ENCODE assay signal across 9 cellular contexts in genomic region chr14:50039734-50040400, GRCh38.
DNase-seq lines count a peak whose midpoint lies in the region; ATAC-seq and TF ChIP-seq lines count a peak whose summit lies in the region.
"Had no signal": no experiment of that assay in that cellular context is flagged by ENCODE, and none has a peak within 500 bp of the region (broad histone marks: within the 10 kb centered on the region; RNA-seq: fewer than 3 reads in every experiment).

No MANE protein-coding gene starts in this region.

- peak overlapping the region; percentile 87 for H3K27ac Mint-ChIP-seq in Calu3 (ENCODE audit: unreplicated experiment)
- peak overlapping the region; percentile 92 for H3K27ac Mint-ChIP-seq in central memory CD8-positive, alpha-beta T cell (ENCODE audit: low read depth)

- H3K36me3 Mint-ChIP-seq in Calu3 (ENCODE audit: insufficient read depth, unreplicated experiment), result no peaks in the 10 kb centered on the region
- H3K36me3 Mint-ChIP-seq in central memory CD8-positive, alpha-beta T cell (ENCODE audit: insufficient read depth), result peaks cover 10% of the 10 kb centered on the region

- H3K9me3 Mint-ChIP-seq in Calu3 (ENCODE audit: low read depth, unreplicated experiment), result no peaks in the 10 kb centered on the region
- no peaks in the 10 kb centered on the region for H3K9me3 Mint-ChIP-seq in central memory CD8-positive, alpha-beta T cell

- no peaks in the 10 kb centered on the region for H3K27me3 Mint-ChIP-seq in Calu3 (ENCODE audit: unreplicated experiment)
- no peaks in the 10 kb centered on the region for H3K27me3 Mint-ChIP-seq in central memory CD8-positive, alpha-beta T cell

- intact Hi-C loops in Calu3 (cut with micrococcal nuclease; ENCODE audit: unreplicated experiment), result loop anchor here (5.0 kb wide), 1 partner anchor 62 kb away; no protein-coding TSS in a partner anchor

- DNase-seq in Calu3, result peak; percentile 31
- DNase-seq in NCI-H226, result peak; percentile 69
- DNase-seq in central memory CD8-positive, alpha-beta T cell (ENCODE audit: low spot score in 2 of 2), result no peak
- peak; percentile 18 for DNase-seq in occipital lobe (lab: John Stamatoyannopoulos, UW)
- no peak for DNase-seq in GOT3 (lab: John Stamatoyannopoulos, UW)
- no peak for DNase-seq in NK-92 treated with Interleukin-12 subunit alpha and Interleukin-12 subunit beta, amount 100 ng/mL, for 24 hours (lab: John Stamatoyannopoulos, UW)
- DNase-seq: hippocampal formation had no signal

- CTCF ChIA-PET in Calu3 (lab: Charles Lee), result interaction anchor here (0.9 kb wide), 2 partner anchors 13 to 15 kb away, joined by 3 read pairs; no protein-coding TSS in a partner anchor

- H3K4me3 Mint-ChIP-seq in Calu3 (ENCODE audit: low read depth, unreplicated experiment), result no peak overlapping the region
- peak overlapping the region; percentile 78 for H3K4me3 Mint-ChIP-seq in central memory CD8-positive, alpha-beta T cell

- peaks cover 27% of the 10 kb centered on the region for H3K4me1 Mint-ChIP-seq in Calu3 (ENCODE audit: low read depth, unreplicated experiment)
- H3K4me1 Mint-ChIP-seq in central memory CD8-positive, alpha-beta T cell, result peaks cover 50% of the 10 kb centered on the region

- BruUV-seq in Calu3 (replicated peaks; lab: Mats Ljungman, UMichigan), result TSS peak; percentile 48

- ATAC-seq in central memory CD8-positive, alpha-beta T cell (replicated peaks; ENCODE audit: extremely low read depth, poor library complexity, severe bottlenecking), result no peak
- no peak for ATAC-seq in HG02798 (IDR thresholded peaks at IDR 0.05; ENCODE audit: poor library complexity, unreplicated experiment)
- ATAC-seq in GM18870 (IDR thresholded peaks at IDR 0.05; ENCODE audit: unreplicated experiment), result no peak

- TF ChIP-seq CTCF in Calu3 (IDR thresholded peaks at IDR 0.05; ENCODE audit: unreplicated experiment), result no peak

Comparison
In these comparisons a context has a peak if more than half of its experiments do, and no peak if none do; other contexts are left out.
1. DNase-seq: peak in Calu3 (single experiment), NCI-H226 (single experiment) and occipital lobe (single experiment); none in central memory CD8-positive, alpha-beta T cell (0 of 2), GOT3 (single experiment) and NK-92 treated with Interleukin-12 subunit alpha and Interleukin-12 subunit beta, amount 100 ng/mL, for 24 hours (single experiment).